29 cellular contexts compared by ENCODE assay signal in genomic region chr10:11629731-11630130, GRCh38.
"Had no signal": no experiment of that assay in that cellular context is flagged by ENCODE, and none has a peak within 500 bp of the region (broad histone marks: within the 10 kb centered on the region; RNA-seq: fewer than 3 reads in every experiment).

No MANE protein-coding gene starts in this region.

- H3K36me3 ChIP-seq: neural progenitor cell, ovary, right lobe of liver, sigmoid colon, suprapubic skin, tibial artery, transverse colon, upper lobe of right lung, uterus had no signal

- H3K9me3 ChIP-seq: ovary, psoas muscle, right lobe of liver, sigmoid colon, suprapubic skin, testis, tibial artery, transverse colon, upper lobe of right lung, uterus had no signal

- ATAC-seq: natural killer cell; psoas muscle; right cardiac atrium; right lobe of liver; stimulated activated effector memory CD8-positive, alpha-beta T cell treated with anti-CD3 and anti-CD28 coated beads, Interleukin-12 subunit alpha, Interleukin-12 subunit beta, amount 100 ng/mL, for 72 hours; stimulated activated naive CD8-positive, alpha-beta T cell treated with anti-CD3 and anti-CD28 coated beads, Interleukin-15, amount 100 ng/mL, for 72 hours; stimulated activated naive CD8-positive, alpha-beta T cell treated with anti-CD3 and anti-CD28 coated beads, Interleukin-15, Interleukin-2, amounts not matched to agents 100 U/mL and 50 U/mL, for 24 hours; upper lobe of right lung had no signal

- H3K4me3 ChIP-seq: neural progenitor cell, ovary, psoas muscle, right lobe of liver, sigmoid colon, suprapubic skin, testis, tibial artery, transverse colon, upper lobe of right lung, uterus had no signal

- DNase-seq: natural killer cell; occipital lobe; ovary; posterior cingulate gyrus; psoas muscle; right cardiac atrium; right lobe of liver; sigmoid colon; small intestine; stimulated activated CD4-positive, alpha-beta T cell treated with anti-CD3 and anti-CD28 coated beads, Interleukin-15, amount 100 ng/mL, for 24 hours; stimulated activated CD4-positive, alpha-beta T cell treated with anti-CD3 and anti-CD28 coated beads, Interleukin-2, amount 100 ng/mL, for 24 hours; stimulated activated CD4-positive, alpha-beta T cell treated with anti-CD3 and anti-CD28 coated beads, Interleukin-2, amount 100 ng/mL, for 48 hours; stimulated activated CD4-positive, alpha-beta T cell treated with anti-CD3 and anti-CD28 coated beads, Interleukin-4, amount 100 ng/mL, for 24 hours; stimulated activated naive CD4-positive, alpha-beta T cell; stimulated activated naive CD8-positive, alpha-beta T cell treated with anti-CD3 and anti-CD28 coated beads, Interleukin-15, amount 100 ng/mL, for 72 hours; stimulated activated naive CD8-positive, alpha-beta T cell treated with anti-CD3 and anti-CD28 coated beads, Interleukin-15, Interleukin-2, amounts not matched to agents 100 U/mL and 50 U/mL, for 24 hours; substantia nigra; testis; tibial artery; transverse colon; upper lobe of right lung; uterus had no signal

- H3K27me3 Mint-ChIP-seq: progenitor cell of endocrine pancreas; stimulated activated naive CD8-positive, alpha-beta T cell treated with anti-CD3 and anti-CD28 coated beads, Interleukin-15, amount 100 ng/mL, for 72 hours; type B pancreatic cell had no signal

- FAIRE-seq: small intestine had no signal

- H3K4me1 Mint-ChIP-seq: nephron; neural progenitor cell; stimulated activated effector memory CD8-positive, alpha-beta T cell treated with anti-CD3 and anti-CD28 coated beads, Interleukin-12 subunit alpha, Interleukin-12 subunit beta, amount 100 ng/mL, for 72 hours had no signal

- H3K9me3 Mint-ChIP-seq: natural killer cell; nephron; neural progenitor cell; stimulated activated effector memory CD8-positive, alpha-beta T cell treated with anti-CD3 and anti-CD28 coated beads, Interleukin-12 subunit alpha, Interleukin-12 subunit beta, amount 100 ng/mL, for 72 hours; stimulated activated naive CD8-positive, alpha-beta T cell treated with anti-CD3 and anti-CD28 coated beads, Interleukin-15, amount 100 ng/mL, for 72 hours; type B pancreatic cell had no signal

- H3K27ac ChIP-seq: neural progenitor cell, ovary, parathyroid adenoma, psoas muscle, right lobe of liver, sigmoid colon, suprapubic skin, testis, tibial artery, transverse colon, upper lobe of right lung, uterus had no signal

- H3K27me3 ChIP-seq: neural progenitor cell, ovary, right lobe of liver, sigmoid colon, suprapubic skin, testis, tibial artery, transverse colon, upper lobe of right lung, uterus had no signal

- H3K27ac Mint-ChIP-seq: natural killer cell; nephron; neural progenitor cell; progenitor cell of endocrine pancreas; stimulated activated effector memory CD8-positive, alpha-beta T cell treated with anti-CD3 and anti-CD28 coated beads, Interleukin-12 subunit alpha, Interleukin-12 subunit beta, amount 100 ng/mL, for 72 hours; stimulated activated naive CD8-positive, alpha-beta T cell treated with anti-CD3 and anti-CD28 coated beads, Interleukin-15, amount 100 ng/mL, for 72 hours; type B pancreatic cell had no signal

- H3K4me3 Mint-ChIP-seq: natural killer cell; nephron; neural progenitor cell; stimulated activated effector memory CD8-positive, alpha-beta T cell treated with anti-CD3 and anti-CD28 coated beads, Interleukin-12 subunit alpha, Interleukin-12 subunit beta, amount 100 ng/mL, for 72 hours; stimulated activated naive CD8-positive, alpha-beta T cell treated with anti-CD3 and anti-CD28 coated beads, Interleukin-15, amount 100 ng/mL, for 72 hours; type B pancreatic cell had no signal

- H3K36me3 Mint-ChIP-seq: natural killer cell; neural progenitor cell; stimulated activated effector memory CD8-positive, alpha-beta T cell treated with anti-CD3 and anti-CD28 coated beads, Interleukin-12 subunit alpha, Interleukin-12 subunit beta, amount 100 ng/mL, for 72 hours; type B pancreatic cell had no signal

- H3K4me1 ChIP-seq: neural progenitor cell, parathyroid adenoma, psoas muscle, right lobe of liver, sigmoid colon, suprapubic skin, testis, tibial artery, upper lobe of right lung, uterus had no signal
